26 cellular contexts compared by ENCODE assay signal in genomic region chr11:128761339-128761738, GRCh38.
DNase-seq lines count a peak whose midpoint lies in the region; ATAC-seq and TF ChIP-seq lines count a peak whose summit lies in the region.
"Had no signal": no experiment of that assay in that cellular context is flagged by ENCODE, and none has a peak within 500 bp of the region (broad histone marks: within the 10 kb centered on the region; RNA-seq: fewer than 3 reads in every experiment).

No MANE protein-coding gene starts in this region.

- H3K4me1 ChIP-seq in effector memory CD4-positive, alpha-beta T cell (ENCODE audit: control insufficient read depth, insufficient read depth, low read length, poor library complexity, severe bottlenecking), result peaks cover 9% of the 10 kb centered on the region
- peaks cover 11 to 15% of the 10 kb centered on the region in 2 experiments for H3K4me1 ChIP-seq in neutrophil (ENCODE audit: control insufficient read depth in 1 of 2, insufficient read depth in 1 of 2, low read depth in 1 of 2, low read length in 1 of 2)
- H3K4me1 ChIP-seq: adrenal gland, foreskin keratinocyte had no signal

- peaks cover 72% of the 10 kb centered on the region for H3K36me3 ChIP-seq in effector memory CD4-positive, alpha-beta T cell (ENCODE audit: control insufficient read depth, insufficient read depth, low read length)
- peaks cover 91% of the 10 kb centered on the region for H3K36me3 ChIP-seq in neutrophil

- H3K27me3 Mint-ChIP-seq in activated T-cell treated with anti-CD3 and anti-CD28 coated beads, Interleukin-2, amount 50 U/mL, for 24 hours, result no peaks in the 10 kb centered on the region
- H3K27me3 Mint-ChIP-seq in IgD-negative memory B cell, result no peaks in the 10 kb centered on the region
- H3K27me3 Mint-ChIP-seq: naive B cell had no signal

- no peaks in the 10 kb centered on the region for H3K27me3 ChIP-seq in effector memory CD4-positive, alpha-beta T cell (replicated peaks; ENCODE audit: control insufficient read depth, insufficient read depth, low read length, poor library complexity, severe bottlenecking)
- no peaks in the 10 kb centered on the region for H3K27me3 ChIP-seq in neutrophil
- H3K27me3 ChIP-seq: adrenal gland, body of pancreas, esophagus squamous epithelium, heart right ventricle had no signal

- peak overlapping the region; percentile 34 for H3K27ac Mint-ChIP-seq in activated T-cell treated with anti-CD3 and anti-CD28 coated beads, Interleukin-2, amount 50 U/mL, for 24 hours
- H3K27ac Mint-ChIP-seq in IgD-negative memory B cell, result peak overlapping the region in 1 of 3 donors; percentile 52

- peaks cover 80% of the 10 kb centered on the region for H3K36me3 Mint-ChIP-seq in activated T-cell treated with anti-CD3 and anti-CD28 coated beads, Interleukin-2, amount 50 U/mL, for 24 hours (ENCODE audit: low read depth)
- H3K36me3 Mint-ChIP-seq in IgD-negative memory B cell, result peaks cover 7% of the 10 kb centered on the region

- no peak for DNase-seq in activated T-cell treated with anti-CD3 and anti-CD28 coated beads, Interleukin-2, amount 50 U/mL, for 24 hours
- no peak for DNase-seq in activated T-cell treated with anti-CD3 and anti-CD28 coated beads for 4 hours
- no peak for DNase-seq in effector memory CD4-positive, alpha-beta T cell
- DNase-seq: activated CD4-positive, CD25-positive, alpha-beta regulatory T cell treated with anti-CD3 and anti-CD28 coated beads, Interleukin-2, amount 50 U/mL, for 72 hours; activated CD8-positive, alpha-beta memory T cell treated with anti-CD3 and anti-CD28 coated beads for 24 hours; adrenal gland; body of pancreas; dermis blood vessel endothelial cell; DMS 273 treated with DMSO at 0.1 percent for 48 hours; esophagus squamous epithelium; foreskin keratinocyte; HCEC 1CT; heart right ventricle; midbrain; naive B cell; NCI-H1048; NCI-H446; NCI-H748 treated with DMSO at 0.1 percent for 48 hours; Right ventricle myocardium superior; stimulated activated CD4-positive, alpha-beta T cell treated with anti-CD3 and anti-CD28 coated beads, Interleukin-4, amount 100 ng/mL, for 4 hours; T-helper 2 cell had no signal

- H3K9me3 Mint-ChIP-seq in activated T-cell treated with anti-CD3 and anti-CD28 coated beads, Interleukin-2, amount 50 U/mL, for 24 hours, result no peaks in the 10 kb centered on the region
- no peaks in the 10 kb centered on the region for H3K9me3 Mint-ChIP-seq in IgD-negative memory B cell

- H3K4me3 ChIP-seq in effector memory CD4-positive, alpha-beta T cell (ENCODE audit: insufficient read depth, low read depth, low read length, poor library complexity, severe bottlenecking), result no peak overlapping the region
- H3K4me3 ChIP-seq in neutrophil (ENCODE audit: low read depth in 1 of 2, low read length in 1 of 2), result no peak overlapping the region
- H3K4me3 ChIP-seq: adrenal gland, body of pancreas, esophagus squamous epithelium, heart right ventricle had no signal

- H3K9me3 ChIP-seq in effector memory CD4-positive, alpha-beta T cell (ENCODE audit: control insufficient read depth, low read length), result no peaks in the 10 kb centered on the region
- no peaks in the 10 kb centered on the region for H3K9me3 ChIP-seq in neutrophil
- H3K9me3 ChIP-seq: adrenal gland, body of pancreas, esophagus squamous epithelium, heart right ventricle had no signal

- H3K4me3 Mint-ChIP-seq in activated T-cell treated with anti-CD3 and anti-CD28 coated beads, Interleukin-2, amount 50 U/mL, for 24 hours, result no peak overlapping the region
- peak overlapping the region in 3 of 4 donors; percentile 42 to 80 (median 67) for H3K4me3 Mint-ChIP-seq in IgD-negative memory B cell

- peaks cover 55% of the 10 kb centered on the region for H3K4me1 Mint-ChIP-seq in activated T-cell treated with anti-CD3 and anti-CD28 coated beads, Interleukin-2, amount 50 U/mL, for 24 hours (ENCODE audit: low read depth)
- peaks cover 32 to 56% (median 45%) of the 10 kb centered on the region in 3 donors for H3K4me1 Mint-ChIP-seq in IgD-negative memory B cell

- TF ChIP-seq CTCF in neutrophil (IDR thresholded peaks at IDR 0.05), result no peak

- ATAC-seq in HG02610 (IDR thresholded peaks at IDR 0.05; ENCODE audit: unreplicated experiment), result no peak
- no peak for ATAC-seq in GM18520 (IDR thresholded peaks at IDR 0.05; ENCODE audit: unreplicated experiment)
- ATAC-seq in HG02642 (IDR thresholded peaks at IDR 0.05; ENCODE audit: poor library complexity, unreplicated experiment), result no peak
- ATAC-seq: body of pancreas, foreskin keratinocyte, heart right ventricle had no signal

- H3K27ac ChIP-seq in effector memory CD4-positive, alpha-beta T cell (ENCODE audit: insufficient read depth, low read length, poor library complexity, severe bottlenecking), result peak overlapping the region; percentile 12
- H3K27ac ChIP-seq in neutrophil, result peak overlapping the region; percentile 14
- H3K27ac ChIP-seq: adrenal gland, body of pancreas, esophagus squamous epithelium, foreskin keratinocyte, heart right ventricle had no signal
